16 cellular contexts compared by ENCODE assay signal in genomic region chr19:36963262-36963661, GRCh38. TPM values are rescaled to one million over a fixed set of nuclear protein-coding genes. Genes with fewer than 3 reads are reported as not detected.
DNase-seq lines count a peak whose midpoint lies in the region; ATAC-seq and TF ChIP-seq lines count a peak whose summit lies in the region.
"Had no signal": no experiment of that assay in that cellular context is flagged by ENCODE, and none has a peak within 500 bp of the region (broad histone marks: within the 10 kb centered on the region; RNA-seq: fewer than 3 reads in every experiment).

No MANE protein-coding gene starts in this region.

- TF ChIP-seq POLR2A in GM18505 (IDR thresholded peaks at IDR 0.05; ENCODE audit: borderline replicate concordance, extremely low read depth, insufficient read depth, insufficient read length): no peak
- no peak for TF ChIP-seq POLR2A in erythroblast (IDR thresholded peaks at IDR 0.05; ENCODE audit: low read length)

- peaks cover 28 to 52% (median 47%) of the 10 kb centered on the region in 5 experiments for H3K9me3 Mint-ChIP-seq in brain

- ATAC-seq in GM18505 (IDR thresholded peaks at IDR 0.05; ENCODE audit: unreplicated experiment): no peak
- ATAC-seq: left cardiac atrium had no signal

- peaks cover 18% of the 10 kb centered on the region for H3K4me1 Mint-ChIP-seq in brain
- H3K4me1 Mint-ChIP-seq: CD8-positive, alpha-beta memory T cell had no signal

- H3K36me3 Mint-ChIP-seq in brain: peaks cover 66% of the 10 kb centered on the region

- H3K4me3 Mint-ChIP-seq in brain: peak overlapping the region in 2 of 5 experiments; percentile 26 to 46
- H3K4me3 Mint-ChIP-seq: activated naive CD4-positive, alpha-beta T cell treated with anti-CD3 and anti-CD28 coated beads for 36 hours; CD8-positive, alpha-beta memory T cell; HFFc6 had no signal

- no peak for TF ChIP-seq CTCF in brain (conservative IDR thresholded peaks at IDR 0.05)

- peak overlapping the region in 3 of 5 experiments; percentile 57 to 84 (median 79) for H3K27ac Mint-ChIP-seq in brain
- H3K27ac Mint-ChIP-seq: activated naive CD4-positive, alpha-beta T cell treated with anti-CD3 and anti-CD28 coated beads for 36 hours; CD8-positive, alpha-beta memory T cell; HFFc6 had no signal

- intact Hi-C loops in posterior cingulate gyrus (cut with DNase I): no loop called here

- no peaks in the 10 kb centered on the region for H3K27me3 Mint-ChIP-seq in brain
- H3K27me3 Mint-ChIP-seq: CD8-positive, alpha-beta memory T cell had no signal

- DNase-seq in COLO668 (lab: John Stamatoyannopoulos, UW; ENCODE audit: unreplicated experiment) (peak; percentile 68), NCI-H1092 treated with DMSO at 0.1 percent for 48 hours (lab: John Stamatoyannopoulos, UW) (peak; percentile 79), NCI-H345 treated with DMSO at 0.1 percent for 48 hours (lab: John Stamatoyannopoulos, UW; ENCODE audit: unreplicated experiment) (peak; percentile 89), erythroblast (lab: John Stamatoyannopoulos, UW) (no peak), CD1c-positive myeloid dendritic cell (ENCODE audit: extremely low spot score) (no peak), posterior cingulate gyrus (no peak)
- DNase-seq: activated naive CD4-positive, alpha-beta T cell treated with anti-CD3 and anti-CD28 coated beads for 36 hours; activated T-cell treated with anti-CD3 and anti-CD28 coated beads for 4 hours; CD8-positive, alpha-beta memory T cell; HFFc6; left cardiac atrium; NCI-H526 treated with DMSO at 0.1 percent for 48 hours; stomach; SW 1271 had no signal

RNA-seq across cellular contexts. Expression of gene ZNF568, which starts 47.1 kb away (rescaled TPM):
- polyA plus RNA-seq in brain (ENCODE audit: insufficient read depth, low read depth, low replicate concordance): 6.1 TPM

RNA-seq across cellular contexts. Expression of gene ZNF829, which starts 47.2 kb away (rescaled TPM):
- 0.58 TPM for polyA plus RNA-seq in brain (ENCODE audit: insufficient read depth, low read depth, low replicate concordance)

Comparison
In these comparisons a context has a peak if more than half of its experiments do, and no peak if none do; other contexts are left out.
1. DNase-seq: peak in COLO668 (single experiment), NCI-H1092 treated with DMSO at 0.1 percent for 48 hours (single experiment) and NCI-H345 treated with DMSO at 0.1 percent for 48 hours (single experiment); none in erythroblast (0 of 2), CD1c-positive myeloid dendritic cell (single experiment) and posterior cingulate gyrus (0 of 10).